26 cellular contexts compared by ENCODE assay signal in the genomic region with DNA sequence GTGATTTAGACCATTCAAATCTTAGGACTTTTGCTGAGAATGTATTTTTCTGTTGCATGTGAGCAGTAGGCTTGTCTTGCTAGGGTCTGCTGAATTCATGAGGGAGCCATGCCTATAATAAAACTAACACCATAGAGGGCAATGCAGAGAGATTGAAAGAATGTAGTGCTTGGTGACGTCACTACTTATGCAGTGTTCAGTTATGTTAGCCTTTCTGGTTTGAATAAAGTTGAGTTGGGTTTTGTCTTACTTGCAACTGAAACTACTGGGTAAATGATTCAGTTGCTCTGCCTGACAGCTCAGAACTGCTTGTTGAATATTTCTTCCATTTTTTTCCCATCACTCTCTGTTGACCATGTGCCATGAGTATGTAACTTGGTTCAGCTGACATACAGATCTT.
A peak's percentile ranks its signal among the peaks of the same experiment; 100 is the strongest.
DNase-seq lines count a peak whose midpoint lies in the region; ATAC-seq, FAIRE-seq and TF ChIP-seq lines count a peak whose summit lies in the region.
"Had no signal": no experiment of that assay in that cellular context is flagged by ENCODE, and none has a peak within 500 bp of the region (broad histone marks: within the 10 kb centered on the region; RNA-seq: fewer than 3 reads in every experiment).

No MANE protein-coding gene starts in this region.

- no peak for TF ChIP-seq POLR2A in HepG2 (IDR thresholded peaks at IDR 0.05; ENCODE audit: insufficient read depth in 1 of 2, low read depth in 2 of 2, low read length in 2 of 2)
- no peak for TF ChIP-seq POLR2A in right lobe of liver (IDR thresholded peaks at IDR 0.05)

- 75% methylated on average over 1 of the region's 1 CpG for WGBS in HepG2 (ENCODE audit: low lambda C conversion rate)
- 67% methylated on average over 1 of the region's 1 CpG for WGBS in right lobe of liver (ENCODE audit: insufficient coverage, low coverage, low lambda C conversion rate, missing lambda C conversion rate)
- WGBS in aorta, 2 donors: 82 to 89% methylated on average over 1 of the region's 1 CpG

- CTCF ChIA-PET in HepG2 (lab: Yijun Ruan, JAX; ENCODE audit: low intra/inter-chr PET ratio, low total read pairs): no interaction called here

- no peaks in the 10 kb centered on the region for H4K20me1 ChIP-seq in HepG2 (ENCODE audit: insufficient read depth, low read length)

- H3K9me3 ChIP-seq in HepG2 (ENCODE audit: low read length): no peaks in the 10 kb centered on the region
- H3K9me3 ChIP-seq in right lobe of liver: no peaks in the 10 kb centered on the region
- H3K9me3 ChIP-seq in ascending aorta: no peaks in the 10 kb centered on the region
- no peaks in the 10 kb centered on the region for H3K9me3 ChIP-seq in aorta (ENCODE audit: control insufficient read depth, low read length)
- H3K9me3 ChIP-seq: A549, Peyer's patch had no signal

- TF ChIP-seq CTCF in HepG2 (CRISPR knock-in tag; IDR thresholded peaks at IDR 0.05) (no peak), right lobe of liver (IDR thresholded peaks at IDR 0.05) (no peak), ascending aorta (IDR thresholded peaks at IDR 0.05) (no peak)

- POLR2A ChIA-PET in HepG2 (lab: Yijun Ruan, JAX): no interaction called here

- H3K27ac Mint-ChIP-seq in immature natural killer cell: no peak overlapping the region
- H3K27ac Mint-ChIP-seq: CD4-positive, alpha-beta T cell; IgD-negative memory B cell had no signal

- peak overlapping the region in 4 of 5 donors; percentile 44 to 62 (median 54) for H3K4me3 Mint-ChIP-seq in immature natural killer cell
- H3K4me3 Mint-ChIP-seq: CD4-positive, alpha-beta T cell; H9; IgD-negative memory B cell had no signal

- peaks cover 52 to 89% of the 10 kb centered on the region in 2 donors for H3K4me1 Mint-ChIP-seq in immature natural killer cell

- no TSS peak for BruUV-seq in HepG2 (replicated peaks; lab: Mats Ljungman, UMichigan)

- H3K27ac ChIP-seq in HepG2 (ENCODE audit: extremely low read length, insufficient read depth, low read length) (no peak overlapping the region), right lobe of liver (no peak overlapping the region), ascending aorta (peak overlapping the region; percentile 15 to 44), aorta (ENCODE audit: low read depth in 1 of 2, low read length in 2 of 2) (peak overlapping the region; percentile 43 to 80)
- H3K27ac ChIP-seq: A549; BLaER1 treated with 17β-estradiol and CSF1 and Interleukin-3, amounts not matched to agents 10 nM and 100 nM; GM23248; Peyer's patch had no signal

- no peaks in the 10 kb centered on the region for H3K36me3 ChIP-seq in HepG2 (replicated peaks in 1 of 2; ENCODE audit: control insufficient read depth in 1 of 2, insufficient read depth in 2 of 2, low read length in 2 of 2)
- no peaks in the 10 kb centered on the region for H3K36me3 ChIP-seq in right lobe of liver
- H3K36me3 ChIP-seq in ascending aorta: no peaks in the 10 kb centered on the region
- H3K36me3 ChIP-seq in aorta (ENCODE audit: control insufficient read depth in 1 of 2, insufficient read depth in 2 of 2, low read length in 1 of 2): peaks cover 2 to 3% of the 10 kb centered on the region in 2 donors
- H3K36me3 ChIP-seq: Peyer's patch had no signal

- intact Hi-C loops in HepG2 (cut with micrococcal nuclease; ENCODE audit: unreplicated experiment) (no loop called here), right lobe of liver (cut with DNase I) (no loop called here), ascending aorta (cut with DNase I) (loop anchor here (5.0 to 10.0 kb wide), 4 partner anchors 47 to 88 kb away; no protein-coding TSS in a partner anchor), aorta (cut with DNase I) (loop anchor here (5.0 to 10.0 kb wide), 6 partner anchors 43 to 166 kb away; partner anchors contain the start of gene PAM (in 1 of the 2))

- H3K27me3 ChIP-seq in HepG2 (ENCODE audit: control insufficient read depth in 1 of 2, insufficient read depth in 2 of 2, low read length in 2 of 2) (no peaks in the 10 kb centered on the region), right lobe of liver (no peaks in the 10 kb centered on the region), ascending aorta (no peaks in the 10 kb centered on the region), aorta (ENCODE audit: control insufficient read depth in 1 of 2, insufficient read depth in 2 of 2, low read length in 1 of 2) (no peaks in the 10 kb centered on the region)
- H3K27me3 ChIP-seq: Peyer's patch had no signal

- H3K9ac ChIP-seq in HepG2 (ENCODE audit: insufficient read depth, low read depth, low read length): no peak overlapping the region
- H3K9ac ChIP-seq: BLaER1 treated with 17β-estradiol and CSF1 and Interleukin-3, amounts not matched to agents 10 nM and 100 nM; GM23248 had no signal

- ATAC-seq in HepG2: no peak
- ATAC-seq in right lobe of liver: no peak
- no peak for ATAC-seq in aorta (ENCODE audit: low FRiP score)
- no peak for ATAC-seq in HG03095 (IDR thresholded peaks at IDR 0.05; ENCODE audit: unreplicated experiment)
- ATAC-seq: A549 had no signal

- H3K4me1 ChIP-seq in HepG2 (ENCODE audit: insufficient read depth, low read length) (peaks cover 7% of the 10 kb centered on the region), right lobe of liver (no peaks in the 10 kb centered on the region), ascending aorta (peaks cover 0 to 37% of the 10 kb centered on the region in 2 donors), aorta (ENCODE audit: control insufficient read depth in 1 of 2, insufficient read depth in 2 of 2, low read length in 2 of 2) (peaks cover 3 to 19% of the 10 kb centered on the region in 2 donors)
- H3K4me1 ChIP-seq: BLaER1 treated with 17β-estradiol and CSF1 and Interleukin-3, amounts not matched to agents 10 nM and 100 nM had no signal

- H3K27me3 Mint-ChIP-seq in immature natural killer cell (ENCODE audit: low read depth in 3 of 3): peaks cover 0 to 2% (median 0%) of the 10 kb centered on the region in 3 donors

- TF ChIP-seq EP300 in HepG2 (IDR thresholded peaks at IDR 0.05; ENCODE audit: low read depth in 2 of 2, low read length in 2 of 2) (no peak), HepG2 (CRISPR knock-in tag; IDR thresholded peaks at IDR 0.05; ENCODE audit: borderline replicate concordance) (no peak)

- no peak overlapping the region for H3K4me3 ChIP-seq in HepG2 (replicated peaks in 1 of 3; ENCODE audit: insufficient read depth in 1 of 3, low read depth in 2 of 3, low read length in 3 of 3)
- H3K4me3 ChIP-seq in right lobe of liver: no peak overlapping the region
- H3K4me3 ChIP-seq in ascending aorta: no peak overlapping the region
- no peak overlapping the region for H3K4me3 ChIP-seq in aorta (ENCODE audit: low read length in 2 of 2)
- H3K4me3 ChIP-seq: A549; BLaER1 treated with 17β-estradiol and CSF1 and Interleukin-3, amounts not matched to agents 10 nM and 100 nM; GM23248; Peyer's patch had no signal

- H3K4me2 ChIP-seq in HepG2 (ENCODE audit: low read depth, low read length): no peak overlapping the region
- H3K4me2 ChIP-seq: A549; BLaER1 treated with 17β-estradiol and CSF1 and Interleukin-3, amounts not matched to agents 10 nM and 100 nM had no signal

- no peak overlapping the region for H2AFZ ChIP-seq in HepG2 (ENCODE audit: low read length)
- H2AFZ ChIP-seq: GM23248 had no signal

- no peak for FAIRE-seq in HepG2 (lab: Jason Lieb, UNC)
- FAIRE-seq: A549, D721Med had no signal

- peaks cover 17 to 37% (median 27%) of the 10 kb centered on the region in 3 donors for H3K36me3 Mint-ChIP-seq in immature natural killer cell

- no peaks in the 10 kb centered on the region for H3K9me3 Mint-ChIP-seq in immature natural killer cell
- H3K9me3 Mint-ChIP-seq: CD4-positive, alpha-beta T cell; H9 had no signal

- H3K79me2 ChIP-seq in HepG2 (ENCODE audit: insufficient read depth, low read length): no peaks in the 10 kb centered on the region

- DNase-seq in HepG2 (ENCODE audit: low spot score) (no peak), right lobe of liver (no peak), ascending aorta (ENCODE audit: low spot score in 2 of 2) (no peak), immature natural killer cell (no peak), aorta (no peak)
- no peak for DNase-seq in stimulated activated naive CD4-positive, alpha-beta T cell (lab: John Stamatoyannopoulos, UW)
- DNase-seq: AML-193; CD4-positive, alpha-beta T cell; GM23248; H9; NCI-H1092; NCI-H1417 treated with DMSO at 0.1 percent for 48 hours; NCI-H187; NCI-H2081 treated with DMSO at 0.1 percent for 48 hours; NCI-H2171; NCI-H226; NCI-H510A; NCI-H69; OCI-M1; Peyer's patch; SIG-M5 had no signal

- TF ChIP-seq RAD21 in HepG2 (CRISPR knock-in tag; IDR thresholded peaks at IDR 0.05): no peak

- in situ Hi-C loops in HepG2 (cut with HindIII; ENCODE audit: extremely low pct_ligation_motif_present, low pct_unique_long_range_greater_than_20kb): no loop called here

TF ChIP-seq in HepG2, 621 proteins besides CTCF, POLR2A, EP300 and RAD21:
- TF ChIP-seq CREB1 (IDR thresholded peaks at IDR 0.05): peak; percentile 83
- TF ChIP-seq CREB1 (CRISPR knock-in tag; IDR thresholded peaks at IDR 0.05): no peak
- TF ChIP-seq ATF7 (IDR thresholded peaks at IDR 0.05): peak; percentile 74
- TF ChIP-seq ATF7 (CRISPR knock-in tag; IDR thresholded peaks at IDR 0.05): no peak
- no peak for TF ChIP-seq ZBTB21 (CRISPR knock-in tag; IDR thresholded peaks at IDR 0.05)

Comparison
In these comparisons a context has a peak if more than half of its experiments do, and no peak if none do; other contexts are left out.
1. H3K27ac ChIP-seq: peak in ascending aorta (2 of 2) and aorta (2 of 2); none in HepG2 (single experiment) and right lobe of liver (0 of 3).
2. intact Hi-C loops: an anchor here in ascending aorta (5.0 to 10.0 kb wide) and aorta (5.0 to 10.0 kb wide); none called in HepG2 and right lobe of liver.